Comparison of ENCODE assay signal across 8 cellular contexts in the genomic region with DNA sequence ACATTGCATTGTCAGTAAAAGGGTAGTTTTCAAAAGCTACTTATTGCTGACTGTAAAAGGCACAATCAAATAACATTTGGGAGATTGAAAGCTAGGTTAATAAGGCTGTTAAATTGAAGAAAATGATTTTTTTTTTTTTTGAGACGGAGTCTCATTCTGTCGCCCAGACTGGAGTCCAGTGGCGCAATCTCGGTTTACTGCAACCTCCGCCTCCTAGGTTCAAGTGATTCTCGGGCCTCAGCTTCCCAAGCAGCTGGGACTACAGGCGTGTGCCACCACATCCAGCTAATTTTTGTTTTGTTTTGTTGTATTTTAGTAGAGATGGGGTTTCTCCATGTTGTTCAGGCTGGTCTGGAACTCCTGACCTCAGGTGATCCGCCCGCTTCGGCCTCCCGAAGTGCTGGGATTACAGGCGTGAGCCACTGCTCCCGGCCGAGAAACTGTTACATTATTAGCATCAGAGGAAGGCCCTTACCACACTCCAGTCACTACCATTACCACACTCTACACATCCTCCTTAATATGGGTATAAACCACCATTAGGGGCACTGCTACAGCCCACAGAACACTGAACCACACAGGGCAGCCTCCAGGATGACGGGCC. TPM values are rescaled to one million over a fixed set of nuclear protein-coding genes. Genes with fewer than 3 reads are reported as not detected.
A peak's percentile ranks its signal among the peaks of the same experiment; 100 is the strongest.
DNase-seq lines count a peak whose midpoint lies in the region; ATAC-seq and TF ChIP-seq lines count a peak whose summit lies in the region.

No MANE protein-coding gene starts in this region.

- no peaks in the 10 kb centered on the region for H3K27me3 ChIP-seq in fibroblast of lung (ENCODE audit: control insufficient read depth, insufficient read depth, low read length)
- no peaks in the 10 kb centered on the region for H3K27me3 ChIP-seq in trophoblast cell (ENCODE audit: insufficient read depth, low read length)

- H3K79me1 ChIP-seq in trophoblast cell (ENCODE audit: low read length) = peaks cover 20% of the 10 kb centered on the region

- H3K4me2 ChIP-seq in fibroblast of lung (ENCODE audit: extremely low read depth, insufficient read depth, low read length) (peak overlapping the region; percentile 81), trophoblast cell (ENCODE audit: low read length) (peak overlapping the region; percentile 62)

- H3K23ac ChIP-seq in trophoblast cell (ENCODE audit: low read length) = no peak overlapping the region

- peak overlapping the region; percentile 99 for H2BK120ac ChIP-seq in trophoblast cell (ENCODE audit: insufficient read depth, low read length, poor library complexity)

- DNase-seq in activated CD4-positive, CD25-positive, alpha-beta regulatory T cell (lab: John Stamatoyannopoulos, UW) = no peak
- DNase-seq in fibroblast of lung (ENCODE audit: low read depth in 2 of 2) (peak; percentile 27 to 46), trophoblast cell (no peak), NCI-H774 (lab: John Stamatoyannopoulos, UW) (no peak), mesenteric fat pad (ENCODE audit: low spot score) (no peak)

- peak overlapping the region; percentile 99 for H2BK5ac ChIP-seq in trophoblast cell (ENCODE audit: low read depth, low read length, poor library complexity)

- peak overlapping the region; percentile 97 for H4K91ac ChIP-seq in trophoblast cell (ENCODE audit: low read depth, low read length)

- H3K36me3 ChIP-seq in fibroblast of lung (ENCODE audit: control insufficient read depth, insufficient read depth, low read length) (peaks cover 6% of the 10 kb centered on the region), trophoblast cell (ENCODE audit: control insufficient read depth in 1 of 2, insufficient read depth in 2 of 2, low read length in 2 of 2) (peaks cover 4 to 8% of the 10 kb centered on the region in 2 experiments)

- H3K9me3 ChIP-seq in fibroblast of lung (ENCODE audit: control insufficient read depth, insufficient read depth, low read depth, low read length) (no peaks in the 10 kb centered on the region), trophoblast cell (ENCODE audit: insufficient read depth, low read depth, low read length) (peaks cover 1% of the 10 kb centered on the region)

- ATAC-seq in activated CD4-positive, CD25-positive, alpha-beta regulatory T cell treated with anti-CD3 and anti-CD28 coated beads, Interleukin-2, amount 50 U/mL, for 24 hours = peak; percentile 13 to 22
- ATAC-seq in HG03066 (IDR thresholded peaks at IDR 0.05; ENCODE audit: low read depth, unreplicated experiment) = peak; percentile 17
- peak; percentile 51 for ATAC-seq in SK-N-SH treated with all-trans-retinoic acid at 6 μM for 48 hours

- peak overlapping the region; percentile 94 for H4K8ac ChIP-seq in trophoblast cell (ENCODE audit: low read depth, low read length)

- peak overlapping the region; percentile 88 for H3K4ac ChIP-seq in trophoblast cell (ENCODE audit: low read depth, low read length)

- H3K79me2 ChIP-seq in fibroblast of lung (ENCODE audit: control insufficient read depth, insufficient read depth, low read length) (peaks cover 45% of the 10 kb centered on the region), trophoblast cell (ENCODE audit: control insufficient read depth, insufficient read depth, low read length, poor library complexity) (peaks cover 17% of the 10 kb centered on the region)

- H2AFZ ChIP-seq in fibroblast of lung (ENCODE audit: low read length) (peak overlapping the region; percentile 90), trophoblast cell (ENCODE audit: insufficient read depth, low read length, poor library complexity) (peak overlapping the region; percentile 68)

- H3K4me1 ChIP-seq in fibroblast of lung (ENCODE audit: control insufficient read depth, extremely low read depth, insufficient read depth, low read length) (peaks cover 5% of the 10 kb centered on the region), trophoblast cell (ENCODE audit: control insufficient read depth in 1 of 2, insufficient read depth in 2 of 2, low read length in 2 of 2) (peaks cover 0 to 7% of the 10 kb centered on the region in 2 experiments)

- peak overlapping the region; percentile 77 to 96 (median 86) for H3K4me3 ChIP-seq in fibroblast of lung (replicated peaks in 1 of 4; ENCODE audit: control extremely low read depth in 1 of 4, insufficient read depth in 1 of 4, low read depth in 3 of 4, low read length in 4 of 4)
- H3K4me3 ChIP-seq in trophoblast cell (ENCODE audit: low read depth, low read length) = peak overlapping the region; percentile 100

- H3K9ac ChIP-seq in fibroblast of lung (ENCODE audit: insufficient read depth, low read length) = peak overlapping the region; percentile 95
- no peak overlapping the region for H3K9ac ChIP-seq in trophoblast cell (ENCODE audit: low read length)

- TF ChIP-seq CTCF in fibroblast of lung (conservative IDR thresholded peaks at IDR 0.05 in 1 of 2, IDR thresholded peaks at IDR 0.05 in 1 of 2; ENCODE audit: low read depth in 1 of 2, low read length in 2 of 2) = no peak

- peak overlapping the region; percentile 18 for H2AK5ac ChIP-seq in trophoblast cell (ENCODE audit: low read length)

- H4K20me1 ChIP-seq in fibroblast of lung (ENCODE audit: control insufficient read depth, extremely low read depth, insufficient read depth, low read length) = no peaks in the 10 kb centered on the region

- H3K27ac ChIP-seq in fibroblast of lung (ENCODE audit: insufficient read depth, low read length) = peak overlapping the region; percentile 95
- no peak overlapping the region for H3K27ac ChIP-seq in trophoblast cell (ENCODE audit: low read depth, low read length)

- WGBS in trophoblast cell (ENCODE audit: extremely low coverage, insufficient coverage, insufficient read length) = no CpG with 5 or more reads among the region's 15 CpGs

- peak overlapping the region; percentile 48 for H3K14ac ChIP-seq in trophoblast cell (ENCODE audit: low read length)

- H4K12ac ChIP-seq in trophoblast cell (ENCODE audit: low read depth, low read length) = no peak overlapping the region

- no peak overlapping the region for H2BK12ac ChIP-seq in trophoblast cell (ENCODE audit: low read length)

- H3K18ac ChIP-seq in trophoblast cell (ENCODE audit: low read length) = peak overlapping the region; percentile 33

TF ChIP-seq in SK-N-SH treated with all-trans-retinoic acid at 6 μM for 48 hours, 23 proteins besides CTCF, POLR2A, EP300 and RAD21:
- TF ChIP-seq ZFP30 (CRISPR knock-in tag; IDR thresholded peaks at IDR 0.05) (no peak), GLIS3 (CRISPR knock-in tag; IDR thresholded peaks at IDR 0.05) (no peak), BACH2 (CRISPR knock-in tag; IDR thresholded peaks at IDR 0.05; ENCODE audit: borderline replicate concordance) (no peak), ZNF70 (CRISPR knock-in tag; IDR thresholded peaks at IDR 0.05) (no peak)
- TF ChIP-seq, protein P1, sequence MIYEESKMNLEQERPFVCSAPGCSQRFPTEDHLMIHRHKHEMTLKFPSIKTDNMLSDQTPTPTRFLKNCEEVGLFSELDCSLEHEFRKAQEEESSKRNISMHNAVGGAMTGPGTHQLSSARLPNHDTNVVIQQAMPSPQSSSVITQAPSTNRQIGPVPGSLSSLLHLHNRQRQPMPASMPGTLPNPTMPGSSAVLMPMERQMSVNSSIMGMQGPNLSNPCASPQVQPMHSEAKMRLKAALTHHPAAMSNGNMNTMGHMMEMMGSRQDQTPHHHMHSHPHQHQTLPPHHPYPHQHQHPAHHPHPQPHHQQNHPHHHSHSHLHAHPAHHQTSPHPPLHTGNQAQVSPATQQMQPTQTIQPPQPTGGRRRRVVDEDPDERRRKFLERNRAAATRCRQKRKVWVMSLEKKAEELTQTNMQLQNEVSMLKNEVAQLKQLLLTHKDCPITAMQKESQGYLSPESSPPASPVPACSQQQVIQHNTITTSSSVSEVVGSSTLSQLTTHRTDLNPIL (CRISPR knock-in tag; IDR thresholded peaks at IDR 0.05; ENCODE audit: low read depth) = no peak

RNA-seq across cellular contexts. Expression of gene CYP51A1, which starts 1.0 kb away (rescaled TPM):
- total RNA-seq in fibroblast of lung (343 and 784 TPM in 2 replicates), mesenteric fat pad (36.6 TPM)
- 28.7 and 50.0 TPM in 2 replicates for polyA plus RNA-seq in fibroblast of lung
- 74.3 and 128 TPM in 2 replicates for polyA plus RNA-seq in fibroblast of lung (2012)
- 13.7 and 18.3 TPM in 2 replicates for polyA minus RNA-seq in fibroblast of lung (ENCODE audit: low replicate concordance)
- 151 and 152 TPM in 2 replicates for polyA plus RNA-seq in trophoblast cell (2013)

RNA-seq across cellular contexts. Expression of gene LRRD1, which starts 45.7 kb away (rescaled TPM):
- under 0.01 and 0.17 TPM in 2 replicates for total RNA-seq in fibroblast of lung
- polyA plus RNA-seq in fibroblast of lung = 0.02 and 0.06 TPM in 2 replicates
- not detected in 2 replicates for polyA plus RNA-seq in fibroblast of lung (2012)
- not detected in 2 replicates for polyA minus RNA-seq in fibroblast of lung (ENCODE audit: low replicate concordance)
- 0.01 and 0.04 TPM in 2 replicates for polyA plus RNA-seq in trophoblast cell (2013)
- not detected for total RNA-seq in mesenteric fat pad

Comparison
In these comparisons a context has a peak if more than half of its experiments do, and no peak if none do; other contexts are left out.
1. DNase-seq: peak in fibroblast of lung (2 of 2); none in activated CD4-positive, CD25-positive, alpha-beta regulatory T cell (0 of 4), trophoblast cell (0 of 2), NCI-H774 (single experiment) and mesenteric fat pad (single experiment).
2. Peak in every context shown above with its lines, with median percentiles within 50 percentile points of each other: ATAC-seq.